ENCODE assay signal across 13 cellular contexts in the genomic region with DNA sequence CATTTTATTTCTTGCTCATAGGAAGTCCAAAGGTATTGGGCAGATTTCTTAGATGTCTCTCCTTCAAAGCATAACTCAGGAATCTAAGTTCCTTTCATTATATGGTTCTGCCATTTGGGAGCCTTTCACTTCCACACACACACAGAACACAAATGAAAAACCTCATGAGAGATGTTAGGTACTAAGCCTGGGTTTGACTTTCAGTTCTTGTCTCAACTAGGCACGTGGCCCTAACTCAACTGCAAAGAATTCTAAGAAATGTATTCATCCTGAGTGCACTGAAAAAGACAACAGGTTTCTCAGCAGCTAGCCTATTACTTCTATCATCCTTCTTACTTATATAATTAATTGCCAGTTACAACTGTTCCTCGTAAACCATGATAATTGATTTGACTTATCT.
DNase-seq lines count a peak whose midpoint lies in the region; ATAC-seq, FAIRE-seq and TF ChIP-seq lines count a peak whose summit lies in the region.
"Had no signal": no experiment of that assay in that cellular context is flagged by ENCODE, and none has a peak within 500 bp of the region (broad histone marks: within the 10 kb centered on the region; RNA-seq: fewer than 3 reads in every experiment).

No MANE protein-coding gene starts in this region.

- no peak overlapping the region for H2AFZ ChIP-seq in Karpas-422 (ENCODE audit: low read length)

- TF ChIP-seq POLR2A in GM12891 (IDR thresholded peaks at IDR 0.05; ENCODE audit: low read depth, low read length) = no peak
- TF ChIP-seq POLR2A in spleen (IDR thresholded peaks at IDR 0.05) = no peak

- peak overlapping the region; percentile 62 for H3K27ac Mint-ChIP-seq in activated CD4-positive, alpha-beta memory T cell treated with anti-CD3 and anti-CD28 coated beads for 36 hours

- no peaks in the 10 kb centered on the region for H4K20me1 ChIP-seq in Karpas-422 (ENCODE audit: insufficient read depth, low read depth, low read length)

- no peak overlapping the region for H3K4me2 ChIP-seq in Karpas-422 (ENCODE audit: low read depth, low read length, poor library complexity, severe bottlenecking)

- peak; percentile 73 for FAIRE-seq in GM12891 (lab: Jason Lieb, UNC)
- FAIRE-seq: endothelial cell of umbilical vein, keratinocyte, pancreas, urothelium cell line had no signal

- no peaks in the 10 kb centered on the region for H3K9me2 ChIP-seq in Karpas-422 (replicated peaks; ENCODE audit: insufficient read depth, low read length)

- no peaks in the 10 kb centered on the region for H3K79me2 ChIP-seq in Karpas-422 (ENCODE audit: low read length)

- POLR2A ChIA-PET in activated CD4-positive, alpha-beta memory T cell treated with anti-CD3 and anti-CD28 coated beads for 36 hours (lab: Charles Lee) = no interaction called here

- H3K4me1 Mint-ChIP-seq in activated CD4-positive, alpha-beta memory T cell treated with anti-CD3 and anti-CD28 coated beads for 36 hours (ENCODE audit: low read depth) = peaks cover 31% of the 10 kb centered on the region

- no peaks in the 10 kb centered on the region for H3K27me3 Mint-ChIP-seq in activated CD4-positive, alpha-beta memory T cell treated with anti-CD3 and anti-CD28 coated beads for 36 hours

- H3K4me1 ChIP-seq in spleen (peaks cover 0 to 11% (median 9%) of the 10 kb centered on the region in 6 donors), Karpas-422 (ENCODE audit: low read length) (no peaks in the 10 kb centered on the region)

- H3K4me3 Mint-ChIP-seq in activated CD4-positive, alpha-beta memory T cell treated with anti-CD3 and anti-CD28 coated beads for 36 hours = no peak overlapping the region

- H3K9me3 ChIP-seq in spleen (no peaks in the 10 kb centered on the region), Karpas-422 (ENCODE audit: low read length) (no peaks in the 10 kb centered on the region)
- H3K9me3 ChIP-seq: pancreas had no signal

- H3K9ac ChIP-seq in Karpas-422 (ENCODE audit: low read length) = no peak overlapping the region

- H3K27ac ChIP-seq in spleen (no peak overlapping the region), Karpas-422 (ENCODE audit: low read length) (no peak overlapping the region)
- H3K27ac ChIP-seq: pancreas had no signal

- DNase-seq in GM12891 (ENCODE audit: insufficient read length, low spot score) (no peak), spleen (no peak), D341Med (ENCODE audit: low spot score) (no peak), Karpas-422 (no peak)
- DNase-seq in activated CD4-positive, alpha-beta memory T cell treated with anti-CD3 and anti-CD28 coated beads for 36 hours = no peak
- DNase-seq: DMS153, pancreas had no signal

- H3K4me3 ChIP-seq in spleen (no peak overlapping the region), Karpas-422 (ENCODE audit: low read length) (no peak overlapping the region)
- H3K4me3 ChIP-seq: pancreas had no signal

- WGBS in spleen, 5 donors = 64 to 69% (median 67%) methylated on average over 2 of the region's 2 CpGs

- H3K27me3 ChIP-seq in spleen (replicated peaks in 1 of 7) = no peaks in the 10 kb centered on the region
- no peaks in the 10 kb centered on the region for H3K27me3 ChIP-seq in Karpas-422 (ENCODE audit: low read length)
- H3K27me3 ChIP-seq: pancreas had no signal

- no peaks in the 10 kb centered on the region for H3K36me3 Mint-ChIP-seq in activated CD4-positive, alpha-beta memory T cell treated with anti-CD3 and anti-CD28 coated beads for 36 hours

- no peaks in the 10 kb centered on the region for H3K9me3 Mint-ChIP-seq in activated CD4-positive, alpha-beta memory T cell treated with anti-CD3 and anti-CD28 coated beads for 36 hours

- H3K36me3 ChIP-seq in spleen = no peaks in the 10 kb centered on the region
- H3K36me3 ChIP-seq in Karpas-422 (ENCODE audit: insufficient read depth, low read length) = no peaks in the 10 kb centered on the region
- H3K36me3 ChIP-seq: pancreas had no signal

- peak; percentile 76 for ATAC-seq in GM19324 (IDR thresholded peaks at IDR 0.05; ENCODE audit: low FRiP score, unreplicated experiment)
- peak; percentile 74 for ATAC-seq in HG02884 (IDR thresholded peaks at IDR 0.05; ENCODE audit: unreplicated experiment)
- no peak for ATAC-seq in HG03097 (IDR thresholded peaks at IDR 0.05; ENCODE audit: low FRiP score, unreplicated experiment)

- no peak for TF ChIP-seq CTCF in spleen (IDR thresholded peaks at IDR 0.05 in 8 of 11, conservative IDR thresholded peaks at IDR 0.05 in 3 of 11)

- CTCF ChIA-PET in activated CD4-positive, alpha-beta memory T cell treated with anti-CD3 and anti-CD28 coated beads for 36 hours (lab: Charles Lee) = interaction anchor here (0.6 to 3.4 kb wide), 12 partner anchors 12 to 483 kb away, joined by 3 to 23 read pairs (median 5); no protein-coding TSS in a partner anchor

- intact Hi-C loops in activated CD4-positive, alpha-beta memory T cell treated with anti-CD3 and anti-CD28 coated beads for 36 hours (cut with micrococcal nuclease) = loop anchor here (2.0 to 5.0 kb wide), 5 partner anchors 59 to 354 kb away; a partner anchor contains a TSS
- intact Hi-C loops in spleen (cut with DNase I; ENCODE audit: low total_unique reads) = no loop called here

TF ChIP-seq in GM12891, 5 proteins besides CTCF, POLR2A, EP300 and RAD21:
- no peak for TF ChIP-seq TAF1 (IDR thresholded peaks at IDR 0.05; ENCODE audit: low read depth, low read length)
- peak; percentile 66 for TF ChIP-seq SPI1 (IDR thresholded peaks at IDR 0.05; ENCODE audit: low read depth, low read length)
- TF ChIP-seq PAX5 (IDR thresholded peaks at IDR 0.05; ENCODE audit: insufficient read depth, low read length, severe bottlenecking) = no peak
